In genomic region chr10:121974535-121975294, GRCh38 we compare ENCODE assay signal across 8 cellular contexts. TPM values are rescaled to one million over a fixed set of nuclear protein-coding genes. Genes with fewer than 3 reads are reported as not detected.
DNase-seq lines count a peak whose midpoint lies in the region; ATAC-seq and TF ChIP-seq lines count a peak whose summit lies in the region.

Gene NSMCE4A, minus strand, starts transcription at chr10:121975217. Its CDS starts 52 bp downstream, at chr10:121975165.

- H3K4me1 ChIP-seq in DND-41 (ENCODE audit: insufficient read depth, low read length) (peaks cover 30% of the 10 kb centered on the region), HUES48 (ENCODE audit: control insufficient read depth, insufficient read depth, low read length) (peaks cover 7% of the 10 kb centered on the region), foreskin keratinocyte (no peaks in the 10 kb centered on the region), neuron (ENCODE audit: insufficient read depth, low read length) (peaks cover 16% of the 10 kb centered on the region)

- peak within 1 kb of the TSS; percentile 96 for H3K9ac ChIP-seq in DND-41 (ENCODE audit: low read depth, low read length)
- peak within 1 kb of the TSS; percentile 93 for H3K9ac ChIP-seq in HUES48 (ENCODE audit: low read depth, low read length)

- H3K4me3 ChIP-seq in DND-41 (ENCODE audit: low read depth in 1 of 2, low read length in 2 of 2) (peak within 1 kb of the TSS; percentile 84 to 98), HUES48 (ENCODE audit: low read depth, low read length) (peak within 1 kb of the TSS; percentile 82), neuron (ENCODE audit: low read length) (peak within 1 kb of the TSS; percentile 55)

- H3K27me3 ChIP-seq in DND-41 (ENCODE audit: insufficient read depth, low read length, poor library complexity) (no peaks in the 10 kb centered on the region), HUES48 (ENCODE audit: control insufficient read depth, insufficient read depth, low read length) (no peaks in the 10 kb centered on the region), foreskin keratinocyte (no peaks in the 10 kb centered on the region), neuron (ENCODE audit: insufficient read depth, low read length) (no peaks in the 10 kb centered on the region)

- peak; percentile 68 for TF ChIP-seq POLR2A in Raji (IDR thresholded peaks at IDR 0.05; ENCODE audit: insufficient read depth, low read depth, low read length)

- H3K79me2 ChIP-seq in DND-41 (ENCODE audit: insufficient read depth, low read length) = peaks cover 51% of the 10 kb centered on the region

- TF ChIP-seq CTCF in DND-41 (IDR thresholded peaks at IDR 0.05; ENCODE audit: borderline replicate concordance, extremely low read depth, low read length, poor library complexity, severe bottlenecking) (peak; percentile 86), foreskin keratinocyte (conservative IDR thresholded peaks at IDR 0.05) (peak; percentile 91)

- H3K9me3 ChIP-seq in DND-41 (ENCODE audit: insufficient read depth, low read length, severe bottlenecking) (peaks cover 12% of the 10 kb centered on the region), HUES48 (ENCODE audit: control insufficient read depth, insufficient read depth, low read length) (peaks cover 15% of the 10 kb centered on the region), neuron (ENCODE audit: low read length) (peaks cover 2% of the 10 kb centered on the region)

- peaks cover 29% of the 10 kb centered on the region for H3K36me3 ChIP-seq in DND-41 (ENCODE audit: insufficient read depth, low read length)
- peaks cover 15% of the 10 kb centered on the region for H3K36me3 ChIP-seq in HUES48 (ENCODE audit: control insufficient read depth, insufficient read depth, low read length)
- peaks cover 21% of the 10 kb centered on the region for H3K36me3 ChIP-seq in neuron (ENCODE audit: insufficient read depth, low read length)

- peak within 1 kb of the TSS; percentile 92 for H3K27ac ChIP-seq in DND-41 (ENCODE audit: low read length)
- peak within 1 kb of the TSS; percentile 98 for H3K27ac ChIP-seq in HUES48 (ENCODE audit: low read depth, low read length)
- H3K27ac ChIP-seq in foreskin keratinocyte = peak within 1 kb of the TSS; percentile 95

- H3K4me2 ChIP-seq in DND-41 (ENCODE audit: insufficient read depth, low read length) = peak within 1 kb of the TSS; percentile 76

- peak; percentile 89 for ATAC-seq in DND-41 (ENCODE audit: insufficient read depth, low read depth)
- peak; percentile 85 for ATAC-seq in GM21423 (IDR thresholded peaks at IDR 0.05; ENCODE audit: unreplicated experiment)
- peak; percentile 86 for ATAC-seq in foreskin keratinocyte

- H2AFZ ChIP-seq in DND-41 (ENCODE audit: low read depth, low read length) = peak within 1 kb of the TSS; percentile 100
- H2AFZ ChIP-seq in neuron (ENCODE audit: low read depth, low read length) = peak within 1 kb of the TSS; percentile 95

- peak; percentile 83 for DNase-seq in DND-41
- DNase-seq in activated gamma-delta T cell treated with anti-CD3 and anti-CD28 coated beads, Interleukin-2, amount 50 U/mL, for 16 hours (ENCODE audit: low read depth) = peak; percentile 54
- peak; percentile 37 to 61 for DNase-seq in foreskin keratinocyte
- peak; percentile 47 for DNase-seq in stromal cell of bone marrow (ENCODE audit: low read depth)

- H4K20me1 ChIP-seq in DND-41 (ENCODE audit: insufficient read depth, low read length) = peaks cover 25% of the 10 kb centered on the region

RNA-seq across cellular contexts. Expression of gene NSMCE4A, which starts in this region (rescaled TPM):
- 46.2 and 50.5 TPM in 2 replicates for total RNA-seq in foreskin keratinocyte
- polyA plus RNA-seq in foreskin keratinocyte = 39.6 and 49.0 TPM in 2 replicates

Comparison
In these comparisons a context has a peak if more than half of its experiments do, and no peak if none do; other contexts are left out.
1. Peak in every context shown above with its lines: DNase-seq, ATAC-seq, H3K4me3 ChIP-seq and H3K27ac ChIP-seq.